ENCODE assay signal across 32 cellular contexts in the genomic region with DNA sequence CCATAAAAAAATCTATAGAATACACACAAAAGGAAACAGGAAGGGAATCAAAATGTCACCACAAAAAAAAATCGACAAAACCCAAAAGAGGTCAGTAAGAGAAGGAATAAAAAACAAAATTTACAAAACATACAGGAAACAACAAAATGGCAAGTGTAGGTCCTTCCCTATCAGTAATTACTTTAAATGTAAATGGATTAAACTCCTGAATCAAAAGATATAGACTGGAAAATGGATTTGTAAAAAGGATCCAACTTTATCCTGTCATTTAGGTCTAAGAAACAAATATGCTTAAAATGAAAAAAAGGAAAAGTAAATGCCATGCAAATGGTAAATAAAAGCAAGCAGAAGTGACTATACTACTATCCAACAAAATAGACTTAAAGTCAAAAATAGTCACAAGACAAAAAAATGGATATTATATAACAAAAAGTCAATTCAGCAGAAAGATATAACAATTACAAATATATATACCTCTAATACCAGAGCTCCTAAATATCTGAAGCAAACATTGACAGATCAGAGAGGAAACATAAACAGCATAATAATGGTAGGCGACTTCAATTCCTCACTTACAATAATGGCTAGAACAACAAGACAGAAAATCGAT. TPM values are rescaled to one million over a fixed set of nuclear protein-coding genes. Genes with fewer than 3 reads are reported as not detected.
"Had no signal": no experiment of that assay in that cellular context is flagged by ENCODE, and none has a peak within 500 bp of the region (broad histone marks: within the 10 kb centered on the region; RNA-seq: fewer than 3 reads in every experiment).

No MANE protein-coding gene starts in this region.

- H3K9me3 ChIP-seq: colonic mucosa, esophagus squamous epithelium, gastrocnemius medialis had no signal

- H3K27me3 ChIP-seq: colonic mucosa, dorsolateral prefrontal cortex, esophagus muscularis mucosa, esophagus squamous epithelium, foreskin keratinocyte, gastrocnemius medialis, gastroesophageal sphincter, heart left ventricle, heart right ventricle had no signal

- H3K27ac ChIP-seq: colonic mucosa, coronary artery, dorsolateral prefrontal cortex, epithelial cell of prostate, esophagus muscularis mucosa, esophagus squamous epithelium, foreskin keratinocyte, gastrocnemius medialis, gastroesophageal sphincter, heart left ventricle, heart right ventricle had no signal

- H3K4me1 ChIP-seq: colonic mucosa, esophagus muscularis mucosa, esophagus squamous epithelium, foreskin keratinocyte, gastrocnemius medialis, gastroesophageal sphincter, heart left ventricle, heart right ventricle had no signal

- DNase-seq: colonic mucosa; cortex of kidney; dermis blood vessel endothelial cell; dorsolateral prefrontal cortex; effector CD4-positive, alpha-beta T cell; effector CD8-positive, alpha-beta T cell; effector memory CD4-positive, alpha-beta T cell; effector memory CD8-positive, alpha-beta T cell; endodermal cell; erythroblast; esophagus squamous epithelium; foreskin fibroblast; foreskin keratinocyte; foreskin melanocyte; gastrocnemius medialis; glutamatergic neuron; head of caudate nucleus; heart left ventricle; heart right ventricle had no signal

- H3K36me3 ChIP-seq: colonic mucosa, esophagus muscularis mucosa, esophagus squamous epithelium, gastrocnemius medialis, gastroesophageal sphincter, heart left ventricle, heart right ventricle had no signal

- H3K4me3 ChIP-seq: colonic mucosa, coronary artery, dorsolateral prefrontal cortex, esophagus muscularis mucosa, esophagus squamous epithelium, gastrocnemius medialis, gastroesophageal sphincter, heart left ventricle, heart right ventricle had no signal

- FAIRE-seq: endometrium, endothelial cell of umbilical vein, frontal cortex had no signal

- ATAC-seq: effector memory CD8-positive, alpha-beta T cell; esophagus mucosa; foreskin keratinocyte; gastrocnemius medialis; gastroesophageal sphincter; heart left ventricle; heart right ventricle had no signal

RNA-seq across cellular contexts. Expression of a gene that starts 2.0 kb away (rescaled TPM):
- total RNA-seq: colonic mucosa, dermis blood vessel endothelial cell, dermis microvascular lymphatic vessel endothelial cell, endothelial cell of umbilical vein, epithelial cell of proximal tubule, esophagus muscularis mucosa, fibroblast of lung, fibroblast of villous mesenchyme, foreskin keratinocyte, gastrocnemius medialis, gastroesophageal sphincter, glomerular endothelial cell had no signal
- polyA plus RNA-seq: endothelial cell of umbilical vein, fibroblast of lung, foreskin keratinocyte had no signal
